Comparison of ENCODE assay signal across 36 cellular contexts in genomic region chr18:12165038-12165768, GRCh38.
"Had no signal": no experiment of that assay in that cellular context is flagged by ENCODE, and none has a peak within 500 bp of the region (broad histone marks: within the 10 kb centered on the region; RNA-seq: fewer than 3 reads in every experiment).

No MANE protein-coding gene starts in this region.

- DNase-seq: activated effector memory CD4-positive, alpha-beta T cell treated with anti-CD3 and anti-CD28 coated beads, Interleukin-2, amount 50 U/mL, for 16 hours; activated effector memory CD4-positive, alpha-beta T cell treated with Interleukin-2 at 50 U/mL for 16 hours; activated gamma-delta T cell; activated gamma-delta T cell treated with Interleukin-2 at 50 U/mL for 16 hours; activated naive CD4-positive, alpha-beta T cell; activated naive CD4-positive, alpha-beta T cell treated with anti-CD3 and anti-CD28 coated beads for 36 hours; activated naive CD4-positive, alpha-beta T cell treated with anti-CD3 and anti-CD28 coated beads, Interleukin-2, amount 10 ng/mL, durations not matched to agents 7 days and 5 days; activated naive CD4-positive, alpha-beta T cell treated with anti-CD3 and anti-CD28 coated beads, Interleukin-2, amount 50 U/mL, for 16 hours; activated naive CD4-positive, alpha-beta T cell treated with Interleukin-2 at 50 U/mL for 16 hours; activated naive CD8-positive, alpha-beta T cell treated with anti-CD3 and anti-CD28 coated beads for 36 hours; activated naive CD8-positive, alpha-beta T cell treated with anti-CD3 and anti-CD28 coated beads, Interleukin-2, amount 10 ng/mL, durations not matched to agents 7 days and 5 days; activated naive CD8-positive, alpha-beta T cell treated with anti-CD3 and anti-CD28 coated beads, Interleukin-2, amount 50 U/mL, for 24 hours; activated T-cell treated with anti-CD3 and anti-CD28 coated beads, Interleukin-2, amount 50 U/mL, for 4 hours; activated T-cell treated with anti-CD3 and anti-CD28 coated beads, Interleukin-2, amount 50 U/mL, for 48 hours; activated T-cell treated with anti-CD3 and anti-CD28 coated beads, Interleukin-2, amount 50 U/mL, for 72 hours; adrenal gland; amniotic stem cell; amygdala; anterior cingulate cortex; aorta; body of pancreas; brain microvascular endothelial cell; caudate nucleus; central memory CD4-positive, alpha-beta T cell; cerebellar nuclear complex had no signal

- H3K36me3 Mint-ChIP-seq: activated naive CD4-positive, alpha-beta T cell treated with anti-CD3 and anti-CD28 coated beads, Interleukin-2, amount 10 ng/mL, durations not matched to agents 7 days and 5 days; activated naive CD4-positive, alpha-beta T cell treated with anti-CD3 and anti-CD28 coated beads, Interleukin-2, amount 50 U/mL, for 24 hours; activated naive CD4-positive, alpha-beta T cell treated with anti-CD3 and anti-CD28 coated beads, Interleukin-2, amount 50 U/mL, for 72 hours; activated naive CD8-positive, alpha-beta T cell; activated naive CD8-positive, alpha-beta T cell treated with anti-CD3 and anti-CD28 coated beads, Interleukin-2, amount 10 ng/mL, durations not matched to agents 7 days and 5 days; brain had no signal

- H3K4me1 Mint-ChIP-seq: activated naive CD4-positive, alpha-beta T cell treated with anti-CD3 and anti-CD28 coated beads, Interleukin-2, amount 10 ng/mL, durations not matched to agents 7 days and 5 days; activated naive CD4-positive, alpha-beta T cell treated with anti-CD3 and anti-CD28 coated beads, Interleukin-2, amount 50 U/mL, for 24 hours; activated naive CD8-positive, alpha-beta T cell treated with anti-CD3 and anti-CD28 coated beads for 36 hours; activated naive CD8-positive, alpha-beta T cell treated with anti-CD3 and anti-CD28 coated beads, Interleukin-2, amount 10 ng/mL, durations not matched to agents 7 days and 5 days; activated naive CD8-positive, alpha-beta T cell treated with anti-CD3 and anti-CD28 coated beads, Interleukin-2, amount 50 U/mL, for 24 hours; activated T-helper 17 cell treated with anti-CD3 and anti-CD28 coated beads, Interleukin-2, amount 50 U/mL, for 72 hours; brain; central memory CD8-positive, alpha-beta T cell had no signal

- H3K4me1 ChIP-seq: adrenal gland, ascending aorta, body of pancreas, breast epithelium had no signal

- H3K9me3 Mint-ChIP-seq: activated naive CD8-positive, alpha-beta T cell treated with anti-CD3 and anti-CD28 coated beads, Interleukin-2, amount 10 ng/mL, durations not matched to agents 7 days and 5 days; activated naive CD8-positive, alpha-beta T cell treated with anti-CD3 and anti-CD28 coated beads, Interleukin-2, amount 50 U/mL, for 24 hours; activated T-helper 17 cell treated with anti-CD3 and anti-CD28 coated beads, Interleukin-2, amount 50 U/mL, for 72 hours; activated T-helper 2 cell treated with anti-CD3 and anti-CD28 coated beads, Interferon-gamma antibody, Interleukin-2, Interleukin-4, amounts not matched to agents 10 μg/mL and 5 μg/mL and 100 μg/mL, durations not matched to agents 14 hours and 24 hours and 36 hours had no signal

- H3K4me3 ChIP-seq: adrenal gland, ascending aorta, body of pancreas, breast epithelium, cardiac muscle cell had no signal

- H3K27me3 Mint-ChIP-seq: activated naive CD4-positive, alpha-beta T cell treated with anti-CD3 and anti-CD28 coated beads, Interleukin-2, amount 10 ng/mL, durations not matched to agents 7 days and 5 days had no signal

- ATAC-seq: activated naive CD4-positive, alpha-beta T cell treated with anti-CD3 and anti-CD28 coated beads, Interleukin-2, amount 50 U/mL, for 72 hours; activated naive CD8-positive, alpha-beta T cell treated with anti-CD3 and anti-CD28 coated beads, Interleukin-2, amount 50 U/mL, for 24 hours; activated T-cell treated with anti-CD3 and anti-CD28 coated beads, Interleukin-2, amount 50 U/mL, for 4 hours; activated T-cell treated with anti-CD3 and anti-CD28 coated beads, Interleukin-2, amount 50 U/mL, for 72 hours; activated T-helper 17 cell treated with anti-CD3 and anti-CD28 coated beads, Interleukin-2, amount 50 U/mL, for 72 hours; body of pancreas had no signal

- H3K4me3 Mint-ChIP-seq: activated naive CD4-positive, alpha-beta T cell treated with anti-CD3 and anti-CD28 coated beads for 36 hours; activated naive CD4-positive, alpha-beta T cell treated with anti-CD3 and anti-CD28 coated beads, Interleukin-2, amount 10 ng/mL, durations not matched to agents 7 days and 5 days; activated naive CD4-positive, alpha-beta T cell treated with anti-CD3 and anti-CD28 coated beads, Interleukin-2, amount 50 U/mL, for 24 hours; activated naive CD8-positive, alpha-beta T cell; activated naive CD8-positive, alpha-beta T cell treated with anti-CD3 and anti-CD28 coated beads for 36 hours; activated naive CD8-positive, alpha-beta T cell treated with anti-CD3 and anti-CD28 coated beads, Interleukin-2, amount 10 ng/mL, durations not matched to agents 7 days and 5 days; activated naive CD8-positive, alpha-beta T cell treated with anti-CD3 and anti-CD28 coated beads, Interleukin-2, amount 50 U/mL, for 24 hours; activated T-cell treated with anti-CD3 and anti-CD28 coated beads, Interleukin-2, amount 50 U/mL, for 4 hours; activated T-cell treated with anti-CD3 and anti-CD28 coated beads, Interleukin-2, amount 50 U/mL, for 72 hours; activated T-helper 1 cell treated with anti-CD3 and anti-CD28 coated beads, Interleukin-12 subunit alpha, Interleukin-12 subunit beta, Interleukin-2, Interleukin-4 antibody, amounts not matched to agents 30 ng/mL and 10 ng/mL and 1 ng/mL, durations not matched to agents 14 hours and 24 hours and 36 hours; activated T-helper 17 cell treated with anti-CD3 and anti-CD28 coated beads, Interleukin-2, amount 50 U/mL, for 72 hours; brain; central memory CD8-positive, alpha-beta T cell had no signal

- H3K27ac Mint-ChIP-seq: activated naive CD4-positive, alpha-beta T cell treated with anti-CD3 and anti-CD28 coated beads for 36 hours; activated naive CD4-positive, alpha-beta T cell treated with anti-CD3 and anti-CD28 coated beads, Interleukin-2, amount 10 ng/mL, durations not matched to agents 7 days and 5 days; activated naive CD4-positive, alpha-beta T cell treated with anti-CD3 and anti-CD28 coated beads, Interleukin-2, amount 50 U/mL, for 24 hours; activated naive CD4-positive, alpha-beta T cell treated with anti-CD3 and anti-CD28 coated beads, Interleukin-2, amount 50 U/mL, for 72 hours; activated naive CD8-positive, alpha-beta T cell; activated naive CD8-positive, alpha-beta T cell treated with anti-CD3 and anti-CD28 coated beads for 36 hours; activated naive CD8-positive, alpha-beta T cell treated with anti-CD3 and anti-CD28 coated beads, Interleukin-2, amount 10 ng/mL, durations not matched to agents 7 days and 5 days; activated naive CD8-positive, alpha-beta T cell treated with anti-CD3 and anti-CD28 coated beads, Interleukin-2, amount 50 U/mL, for 24 hours; activated T-cell treated with anti-CD3 and anti-CD28 coated beads, Interleukin-2, amount 50 U/mL, for 72 hours; activated T-helper 1 cell treated with anti-CD3 and anti-CD28 coated beads, Interleukin-12 subunit alpha, Interleukin-12 subunit beta, Interleukin-2, Interleukin-4 antibody, amounts not matched to agents 30 ng/mL and 10 ng/mL and 1 ng/mL, durations not matched to agents 14 hours and 24 hours and 36 hours; activated T-helper 17 cell treated with anti-CD3 and anti-CD28 coated beads, Interleukin-2, amount 50 U/mL, for 72 hours; activated T-helper 2 cell treated with anti-CD3 and anti-CD28 coated beads, Interferon-gamma antibody, Interleukin-2, Interleukin-4, amounts not matched to agents 10 μg/mL and 5 μg/mL and 100 μg/mL, durations not matched to agents 14 hours and 24 hours and 36 hours; brain had no signal

- H3K9me3 ChIP-seq: adrenal gland, ascending aorta, body of pancreas had no signal

- H3K27ac ChIP-seq: adrenal gland, ascending aorta, body of pancreas, brain microvascular endothelial cell, breast epithelium, cardiac muscle cell had no signal

- H3K36me3 ChIP-seq: adrenal gland, ascending aorta, brain microvascular endothelial cell, breast epithelium, cardiac muscle cell had no signal
